Comparison of ENCODE assay signal across 1 cellular context in the genomic region with DNA sequence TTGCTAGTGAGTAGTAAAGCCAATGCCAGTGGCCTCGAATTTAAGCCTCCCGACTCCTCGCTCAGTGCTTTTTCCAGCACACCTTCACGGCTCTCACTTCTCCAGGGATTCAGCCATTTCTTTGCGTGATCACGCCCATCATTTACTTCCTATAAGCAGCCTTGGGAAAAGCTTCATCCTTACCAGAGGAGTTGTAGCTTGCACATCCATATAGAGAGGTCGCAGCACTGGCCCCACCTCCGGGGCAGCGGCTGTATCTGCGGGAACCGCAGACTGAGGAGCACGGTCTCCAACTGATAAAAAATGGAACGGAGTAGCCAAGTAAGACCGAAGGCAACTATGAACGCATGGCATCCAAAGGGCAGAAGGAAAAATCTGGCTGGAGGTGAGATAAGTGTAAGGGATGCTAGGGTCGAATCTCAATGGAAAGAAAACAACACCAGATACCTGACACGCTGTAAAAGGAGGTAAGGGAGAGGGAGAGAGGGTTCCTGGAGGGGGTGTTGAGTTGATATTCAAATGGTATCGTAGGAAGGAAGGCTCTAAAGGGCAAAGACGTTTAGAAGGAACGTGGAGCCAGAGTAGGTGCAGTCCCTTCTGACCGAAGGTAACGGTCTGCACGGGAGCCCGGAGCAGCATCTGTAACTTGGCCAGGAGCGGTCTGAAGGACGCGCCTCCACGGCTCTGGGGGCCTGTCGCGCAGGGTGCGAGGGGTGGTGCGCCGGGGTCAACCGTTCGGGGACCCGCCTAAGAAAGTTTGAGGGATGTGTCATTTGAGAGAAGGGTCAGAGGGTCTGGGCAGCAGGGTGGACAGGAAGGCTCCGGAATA.
TF ChIP-seq lines count a peak whose summit lies in the region.

No MANE protein-coding gene starts in this region.

TF ChIP-seq in HepG2, 621 proteins besides CTCF, POLR2A, EP300 and RAD21 (continued from another document and continues in another):
- TF ChIP-seq ZBTB10 (CRISPR knock-in tag; IDR thresholded peaks at IDR 0.05; ENCODE audit: borderline replicate concordance), result no peak
- TF ChIP-seq ZBTB7A (CRISPR knock-in tag; IDR thresholded peaks at IDR 0.05), result no peak
- TF ChIP-seq, protein P1, sequence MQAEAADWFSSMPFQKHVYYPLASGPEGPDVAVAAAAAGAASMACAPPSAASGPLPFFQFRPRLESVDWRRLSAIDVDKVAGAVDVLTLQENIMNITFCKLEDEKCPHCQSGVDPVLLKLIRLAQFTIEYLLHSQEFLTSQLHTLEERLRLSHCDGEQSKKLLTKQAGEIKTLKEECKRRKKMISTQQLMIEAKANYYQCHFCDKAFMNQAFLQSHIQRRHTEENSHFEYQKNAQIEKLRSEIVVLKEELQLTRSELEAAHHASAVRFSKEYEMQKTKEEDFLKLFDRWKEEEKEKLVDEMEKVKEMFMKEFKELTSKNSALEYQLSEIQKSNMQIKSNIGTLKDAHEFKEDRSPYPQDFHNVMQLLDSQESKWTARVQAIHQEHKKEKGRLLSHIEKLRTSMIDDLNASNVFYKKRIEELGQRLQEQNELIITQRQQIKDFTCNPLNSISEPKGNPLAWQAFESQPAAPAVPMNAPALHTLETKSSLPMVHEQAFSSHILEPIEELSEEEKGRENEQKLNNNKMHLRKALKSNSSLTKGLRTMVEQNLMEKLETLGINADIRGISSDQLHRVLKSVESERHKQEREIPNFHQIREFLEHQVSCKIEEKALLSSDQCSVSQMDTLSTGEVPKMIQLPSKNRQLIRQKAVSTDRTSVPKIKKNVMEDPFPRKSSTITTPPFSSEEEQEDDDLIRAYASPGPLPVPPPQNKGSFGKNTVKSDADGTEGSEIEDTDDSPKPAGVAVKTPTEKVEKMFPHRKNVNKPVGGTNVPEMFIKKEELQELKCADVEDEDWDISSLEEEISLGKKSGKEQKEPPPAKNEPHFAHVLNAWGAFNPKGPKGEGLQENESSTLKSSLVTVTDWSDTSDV (CRISPR knock-in tag; IDR thresholded peaks at IDR 0.05), result no peak
- 0 out of 2 replicates have a peak, but pooled peaks have one; percentile 5 for TF ChIP-seq HNF4A (CRISPR knock-in tag; IDR thresholded peaks at IDR 0.05)
- no peak for TF ChIP-seq ZNF224 (CRISPR knock-in tag; IDR thresholded peaks at IDR 0.05)
- no peak for TF ChIP-seq KLF13 (CRISPR knock-in tag; IDR thresholded peaks at IDR 0.05)
- no peak for TF ChIP-seq SMAD1 (CRISPR knock-in tag; IDR thresholded peaks at IDR 0.05; ENCODE audit: borderline replicate concordance, low read depth)
- no peak for TF ChIP-seq ZNF749 (CRISPR knock-in tag; IDR thresholded peaks at IDR 0.05; ENCODE audit: borderline replicate concordance)
- TF ChIP-seq, protein P2, sequence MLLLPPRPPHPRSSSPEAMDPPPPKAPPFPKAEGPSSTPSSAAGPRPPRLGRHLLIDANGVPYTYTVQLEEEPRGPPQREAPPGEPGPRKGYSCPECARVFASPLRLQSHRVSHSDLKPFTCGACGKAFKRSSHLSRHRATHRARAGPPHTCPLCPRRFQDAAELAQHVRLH (CRISPR knock-in tag; IDR thresholded peaks at IDR 0.05; ENCODE audit: borderline replicate concordance, low read depth), result peak; percentile 15; the same call in 1 of the 2 replicates
- no peak for TF ChIP-seq ETV5 (CRISPR knock-in tag; IDR thresholded peaks at IDR 0.05; ENCODE audit: borderline replicate concordance)
- TF ChIP-seq HNRNPLL (IDR thresholded peaks at IDR 0.05; ENCODE audit: low read depth, low read length, poor library complexity, severe bottlenecking), result no peak
- TF ChIP-seq ZNF629 (CRISPR knock-in tag; conservative IDR thresholded peaks at IDR 0.05), result no peak
- TF ChIP-seq ATF3 (CRISPR knock-in tag; IDR thresholded peaks at IDR 0.05), result no peak
- TF ChIP-seq ZMAT3 (CRISPR knock-in tag; conservative IDR thresholded peaks at IDR 0.05), result no peak
- TF ChIP-seq, protein P3, sequence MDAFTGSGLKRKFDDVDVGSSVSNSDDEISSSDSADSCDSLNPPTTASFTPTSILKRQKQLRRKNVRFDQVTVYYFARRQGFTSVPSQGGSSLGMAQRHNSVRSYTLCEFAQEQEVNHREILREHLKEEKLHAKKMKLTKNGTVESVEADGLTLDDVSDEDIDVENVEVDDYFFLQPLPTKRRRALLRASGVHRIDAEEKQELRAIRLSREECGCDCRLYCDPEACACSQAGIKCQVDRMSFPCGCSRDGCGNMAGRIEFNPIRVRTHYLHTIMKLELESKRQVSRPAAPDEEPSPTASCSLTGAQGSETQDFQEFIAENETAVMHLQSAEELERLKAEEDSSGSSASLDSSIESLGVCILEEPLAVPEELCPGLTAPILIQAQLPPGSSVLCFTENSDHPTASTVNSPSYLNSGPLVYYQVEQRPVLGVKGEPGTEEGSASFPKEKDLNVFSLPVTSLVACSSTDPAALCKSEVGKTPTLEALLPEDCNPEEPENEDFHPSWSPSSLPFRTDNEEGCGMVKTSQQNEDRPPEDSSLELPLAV (CRISPR knock-in tag; conservative IDR thresholded peaks at IDR 0.05; ENCODE audit: low read depth), result no peak
- no peak for TF ChIP-seq MTF1 (CRISPR knock-in tag; IDR thresholded peaks at IDR 0.05)
- no peak for TF ChIP-seq KLF12 (CRISPR knock-in tag; IDR thresholded peaks at IDR 0.05; ENCODE audit: borderline replicate concordance)
- TF ChIP-seq XRCC5 (optimal IDR thresholded peaks at IDR 0.05; ENCODE audit: low read length), result no peak
- TF ChIP-seq U2AF1 (optimal IDR thresholded peaks at IDR 0.05; ENCODE audit: low read depth, low read length), result no peak
- TF ChIP-seq, protein P4, sequence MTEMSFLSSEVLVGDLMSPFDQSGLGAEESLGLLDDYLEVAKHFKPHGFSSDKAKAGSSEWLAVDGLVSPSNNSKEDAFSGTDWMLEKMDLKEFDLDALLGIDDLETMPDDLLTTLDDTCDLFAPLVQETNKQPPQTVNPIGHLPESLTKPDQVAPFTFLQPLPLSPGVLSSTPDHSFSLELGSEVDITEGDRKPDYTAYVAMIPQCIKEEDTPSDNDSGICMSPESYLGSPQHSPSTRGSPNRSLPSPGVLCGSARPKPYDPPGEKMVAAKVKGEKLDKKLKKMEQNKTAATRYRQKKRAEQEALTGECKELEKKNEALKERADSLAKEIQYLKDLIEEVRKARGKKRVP (CRISPR knock-in tag; IDR thresholded peaks at IDR 0.05), result no peak
- TF ChIP-seq ZNF484 (CRISPR knock-in tag; IDR thresholded peaks at IDR 0.05; ENCODE audit: borderline replicate concordance, low read depth), result 0 out of 2 replicates have a peak, but pooled peaks have one; percentile 46
- no peak for TF ChIP-seq ZNF264 (CRISPR knock-in tag; IDR thresholded peaks at IDR 0.05)
- TF ChIP-seq, protein P5, sequence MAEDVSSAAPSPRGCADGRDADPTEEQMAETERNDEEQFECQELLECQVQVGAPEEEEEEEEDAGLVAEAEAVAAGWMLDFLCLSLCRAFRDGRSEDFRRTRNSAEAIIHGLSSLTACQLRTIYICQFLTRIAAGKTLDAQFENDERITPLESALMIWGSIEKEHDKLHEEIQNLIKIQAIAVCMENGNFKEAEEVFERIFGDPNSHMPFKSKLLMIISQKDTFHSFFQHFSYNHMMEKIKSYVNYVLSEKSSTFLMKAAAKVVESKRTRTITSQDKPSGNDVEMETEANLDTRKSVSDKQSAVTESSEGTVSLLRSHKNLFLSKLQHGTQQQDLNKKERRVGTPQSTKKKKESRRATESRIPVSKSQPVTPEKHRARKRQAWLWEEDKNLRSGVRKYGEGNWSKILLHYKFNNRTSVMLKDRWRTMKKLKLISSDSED (CRISPR knock-in tag; IDR thresholded peaks at IDR 0.05), result no peak
- no peak for TF ChIP-seq HNRNPL (IDR thresholded peaks at IDR 0.05; ENCODE audit: low read depth, low read length)
- TF ChIP-seq KMT2B (CRISPR knock-in tag; IDR thresholded peaks at IDR 0.05), result peak; percentile 25
- 0 out of 2 replicates have a peak, but pooled peaks have one; percentile 29 for TF ChIP-seq ZNF652 (CRISPR knock-in tag; IDR thresholded peaks at IDR 0.05; ENCODE audit: borderline replicate concordance, low read depth)
- TF ChIP-seq ZNF747 (CRISPR knock-in tag; IDR thresholded peaks at IDR 0.05; ENCODE audit: borderline replicate concordance), result no peak
- no peak for TF ChIP-seq RXRB (CRISPR knock-in tag; IDR thresholded peaks at IDR 0.05; ENCODE audit: borderline replicate concordance)
- TF ChIP-seq NKX3-1 (CRISPR knock-in tag; IDR thresholded peaks at IDR 0.05), result no peak
- TF ChIP-seq ZBTB4 (CRISPR knock-in tag; IDR thresholded peaks at IDR 0.05; ENCODE audit: borderline replicate concordance), result no peak
- TF ChIP-seq NR2F2 (IDR thresholded peaks at IDR 0.05; ENCODE audit: borderline replicate concordance, low read depth), result no peak
- TF ChIP-seq TAF1 (CRISPR knock-in tag; IDR thresholded peaks at IDR 0.05), result no peak
- peak; percentile 22; the same call in 1 of the 2 replicates for TF ChIP-seq ZNF790 (CRISPR knock-in tag; IDR thresholded peaks at IDR 0.05; ENCODE audit: borderline replicate concordance)
- TF ChIP-seq ZNF292 (CRISPR knock-in tag; IDR thresholded peaks at IDR 0.05; ENCODE audit: borderline replicate concordance, low read depth), result peak; percentile 14; the same call in 1 of the 2 replicates
- 0 out of 2 replicates have a peak, but pooled peaks have one; percentile 10 for TF ChIP-seq ZNF678 (CRISPR knock-in tag; IDR thresholded peaks at IDR 0.05)
- TF ChIP-seq SOX13 (IDR thresholded peaks at IDR 0.05), result no peak
- no peak for TF ChIP-seq SOX13 (CRISPR knock-in tag; conservative IDR thresholded peaks at IDR 0.05 in 1 of 2, IDR thresholded peaks at IDR 0.05 in 1 of 2)
- no peak for TF ChIP-seq REPIN1 (CRISPR knock-in tag; IDR thresholded peaks at IDR 0.05; ENCODE audit: borderline replicate concordance, low read depth)
- TF ChIP-seq ZNF891 (CRISPR knock-in tag; IDR thresholded peaks at IDR 0.05), result no peak
- TF ChIP-seq EEA1 (CRISPR knock-in tag; IDR thresholded peaks at IDR 0.05; ENCODE audit: borderline replicate concordance), result peak; percentile 27; the same call in 1 of the 2 replicates
- TF ChIP-seq CREM (IDR thresholded peaks at IDR 0.05), result no peak
- TF ChIP-seq CREM (CRISPR knock-in tag; IDR thresholded peaks at IDR 0.05), result no peak
- TF ChIP-seq HHEX (CRISPR knock-in tag; IDR thresholded peaks at IDR 0.05), result no peak
- no peak for TF ChIP-seq ZKSCAN1 (IDR thresholded peaks at IDR 0.05; ENCODE audit: low read length)
- no peak for TF ChIP-seq REXO4 (CRISPR knock-in tag; IDR thresholded peaks at IDR 0.05; ENCODE audit: borderline replicate concordance)
- peak; percentile 22; the same call in 1 of the 2 replicates for TF ChIP-seq GABPA (IDR thresholded peaks at IDR 0.05; ENCODE audit: low read depth, low read length)
- peak; percentile 5; the same call in 1 of the 2 replicates for TF ChIP-seq GABPA (CRISPR knock-in tag; IDR thresholded peaks at IDR 0.05; ENCODE audit: low read depth)
- no peak for TF ChIP-seq DBP (CRISPR knock-in tag; IDR thresholded peaks at IDR 0.05; ENCODE audit: not compliant biosample characterization)
- 0 out of 2 replicates have a peak, but pooled peaks have one; percentile 85 for TF ChIP-seq ZNF354B (CRISPR knock-in tag; IDR thresholded peaks at IDR 0.05)
